ENCODE assay signal across 19 cellular contexts in genomic region chr2:219901155-219901554, GRCh38.
DNase-seq lines count a peak whose midpoint lies in the region; ATAC-seq and TF ChIP-seq lines count a peak whose summit lies in the region.
"Had no signal": no experiment of that assay in that cellular context is flagged by ENCODE, and none has a peak within 500 bp of the region (broad histone marks: within the 10 kb centered on the region; RNA-seq: fewer than 3 reads in every experiment).

No MANE protein-coding gene starts in this region.

- H3K9me3 ChIP-seq in Karpas-422 (ENCODE audit: low read length), result no peaks in the 10 kb centered on the region
- no peaks in the 10 kb centered on the region for H3K9me3 ChIP-seq in gastrocnemius medialis
- H3K9me3 ChIP-seq: A549 had no signal

- H3K27me3 ChIP-seq in GM06990 (replicated peaks; ENCODE audit: control insufficient read depth, insufficient read depth, low read length) (no peaks in the 10 kb centered on the region; the same call in 1 of the 2 replicates), Karpas-422 (ENCODE audit: low read length) (no peaks in the 10 kb centered on the region), gastrocnemius medialis (no peaks in the 10 kb centered on the region)

- H3K4me3 Mint-ChIP-seq in glutamatergic neuron (ENCODE audit: unreplicated experiment), result no peak overlapping the region
- H3K4me3 Mint-ChIP-seq in type B pancreatic cell, result no peak overlapping the region
- H3K4me3 Mint-ChIP-seq: activated CD4-positive, alpha-beta T cell treated with anti-CD3 and anti-CD28 coated beads, Interleukin-2, amount 10 ng/mL, durations not matched to agents 7 days and 5 days; activated T-cell treated with anti-CD3 and anti-CD28 coated beads, Interleukin-2, amount 50 U/mL, for 4 hours; central memory CD8-positive, alpha-beta T cell had no signal

- DNase-seq in GM06990 (ENCODE audit: extremely low read depth, insufficient read length) (peak; percentile 15), Karpas-422 (peak; percentile 59), NCI-H748 (lab: John Stamatoyannopoulos, UW; ENCODE audit: unreplicated experiment) (no peak), gastrocnemius medialis (no peak), glutamatergic neuron (no peak), type B pancreatic cell (ENCODE audit: extremely low spot score, unreplicated experiment) (no peak)
- DNase-seq: activated CD4-positive, alpha-beta T cell treated with anti-CD3 and anti-CD28 coated beads, Interleukin-2, amount 10 ng/mL, durations not matched to agents 7 days and 5 days; activated T-cell treated with anti-CD3 and anti-CD28 coated beads, Interleukin-2, amount 50 U/mL, for 4 hours; foreskin melanocyte; H7; KBM-7; NCI-H1930; posterior cingulate gyrus; Right ventricle myocardium superior had no signal

- ATAC-seq in GM19438 (IDR thresholded peaks at IDR 0.05; ENCODE audit: low read depth, unreplicated experiment) (peak; percentile 90), HG02938 (IDR thresholded peaks at IDR 0.05; ENCODE audit: unreplicated experiment) (peak; percentile 77), gastrocnemius medialis (no peak)
- ATAC-seq: A549; activated T-cell treated with anti-CD3 and anti-CD28 coated beads, Interleukin-2, amount 50 U/mL, for 4 hours had no signal

- no peaks in the 10 kb centered on the region for H3K9me3 Mint-ChIP-seq in glutamatergic neuron (ENCODE audit: unreplicated experiment)
- H3K9me3 Mint-ChIP-seq in type B pancreatic cell, result peaks cover 5% of the 10 kb centered on the region
- H3K9me3 Mint-ChIP-seq: activated CD4-positive, alpha-beta T cell treated with anti-CD3 and anti-CD28 coated beads, Interleukin-2, amount 10 ng/mL, durations not matched to agents 7 days and 5 days; activated T-cell treated with anti-CD3 and anti-CD28 coated beads, Interleukin-2, amount 50 U/mL, for 4 hours had no signal

- H3K27me3 Mint-ChIP-seq in glutamatergic neuron (ENCODE audit: unreplicated experiment) (no peaks in the 10 kb centered on the region), type B pancreatic cell (peaks cover 11% of the 10 kb centered on the region)
- H3K27me3 Mint-ChIP-seq: activated CD4-positive, alpha-beta T cell treated with anti-CD3 and anti-CD28 coated beads, Interleukin-2, amount 10 ng/mL, durations not matched to agents 7 days and 5 days had no signal

- no peaks in the 10 kb centered on the region for H3K4me1 Mint-ChIP-seq in glutamatergic neuron (ENCODE audit: low read depth, unreplicated experiment)
- H3K4me1 Mint-ChIP-seq in type B pancreatic cell (ENCODE audit: unreplicated experiment), result peaks cover 34% of the 10 kb centered on the region
- H3K4me1 Mint-ChIP-seq: activated CD4-positive, alpha-beta T cell treated with anti-CD3 and anti-CD28 coated beads, Interleukin-2, amount 10 ng/mL, durations not matched to agents 7 days and 5 days; central memory CD8-positive, alpha-beta T cell had no signal

- H3K27ac Mint-ChIP-seq in glutamatergic neuron (ENCODE audit: unreplicated experiment) (no peak overlapping the region), type B pancreatic cell (no peak overlapping the region)
- H3K27ac Mint-ChIP-seq: activated CD4-positive, alpha-beta T cell treated with anti-CD3 and anti-CD28 coated beads, Interleukin-2, amount 10 ng/mL, durations not matched to agents 7 days and 5 days had no signal

- intact Hi-C loops in gastrocnemius medialis (cut with DNase I; ENCODE audit: low total_unique reads), result no loop called here

- H3K9me2 ChIP-seq in Karpas-422 (replicated peaks; ENCODE audit: insufficient read depth, low read length), result no peaks in the 10 kb centered on the region

- H4K20me1 ChIP-seq in Karpas-422 (ENCODE audit: insufficient read depth, low read depth, low read length), result no peaks in the 10 kb centered on the region

- TF ChIP-seq CTCF in GM06990 (IDR thresholded peaks at IDR 0.05; ENCODE audit: insufficient read depth, low read length, poor library complexity, severe bottlenecking) (no peak), gastrocnemius medialis (IDR thresholded peaks at IDR 0.05 in 4 of 5, conservative IDR thresholded peaks at IDR 0.05 in 1 of 5) (no peak), glutamatergic neuron (IDR thresholded peaks at IDR 0.05; ENCODE audit: partially characterized antibody, unreplicated experiment) (no peak), type B pancreatic cell (conservative IDR thresholded peaks at IDR 0.05) (no peak)

- H3K27ac ChIP-seq in Karpas-422 (ENCODE audit: low read length) (peak overlapping the region; percentile 49), gastrocnemius medialis (no peak overlapping the region)
- H3K27ac ChIP-seq: A549 had no signal

- H2AFZ ChIP-seq in Karpas-422 (ENCODE audit: low read length), result no peak overlapping the region

- in situ Hi-C loops in gastrocnemius medialis (cut with MboI; ENCODE audit: low sequenced_read_pairs in 4 of 4), result no loop called here

- H3K36me3 Mint-ChIP-seq in glutamatergic neuron (ENCODE audit: unreplicated experiment), result no peaks in the 10 kb centered on the region
- H3K36me3 Mint-ChIP-seq in type B pancreatic cell, result no peaks in the 10 kb centered on the region

- H3K4me1 ChIP-seq in Karpas-422 (ENCODE audit: low read length), result peaks cover 16% of the 10 kb centered on the region
- no peaks in the 10 kb centered on the region for H3K4me1 ChIP-seq in gastrocnemius medialis
- H3K4me1 ChIP-seq: A549 had no signal

- H3K36me3 ChIP-seq in GM06990 (ENCODE audit: control insufficient read depth, insufficient read depth, low read length), result no peaks in the 10 kb centered on the region
- H3K36me3 ChIP-seq in Karpas-422 (ENCODE audit: insufficient read depth, low read length), result no peaks in the 10 kb centered on the region
- no peaks in the 10 kb centered on the region for H3K36me3 ChIP-seq in gastrocnemius medialis

- TF ChIP-seq POLR2A in gastrocnemius medialis (IDR thresholded peaks at IDR 0.05), result no peak

- no peak overlapping the region for H3K9ac ChIP-seq in Karpas-422 (ENCODE audit: low read length)

- H3K4me3 ChIP-seq in GM06990 (replicated peaks; ENCODE audit: low read depth, low read length) (no peak overlapping the region), Karpas-422 (ENCODE audit: low read length) (no peak overlapping the region), gastrocnemius medialis (no peak overlapping the region)
- H3K4me3 ChIP-seq: A549, smooth muscle cell had no signal

- H3K4me2 ChIP-seq in Karpas-422 (ENCODE audit: low read depth, low read length, poor library complexity, severe bottlenecking), result no peak overlapping the region
- H3K4me2 ChIP-seq: A549, smooth muscle cell had no signal

- no peaks in the 10 kb centered on the region for H3K79me2 ChIP-seq in Karpas-422 (ENCODE audit: low read length)

Comparison
In these comparisons a context has a peak if more than half of its experiments do, and no peak if none do; other contexts are left out.
1. DNase-seq: peak in GM06990 (single experiment) and Karpas-422 (single experiment); none in NCI-H748 (single experiment), gastrocnemius medialis (0 of 2), glutamatergic neuron (single experiment) and type B pancreatic cell (single experiment).
2. ATAC-seq: peak in GM19438 (single experiment) and HG02938 (single experiment); none in gastrocnemius medialis (0 of 2).